Comparison of ENCODE assay signal across 1 cellular context in genomic region chr1:150876111-150876434, GRCh38.
A peak's percentile ranks its signal among the peaks of the same experiment; 100 is the strongest.
TF ChIP-seq lines count a peak whose summit lies in the region.

No MANE protein-coding gene starts in this region.

TF ChIP-seq in HepG2, 621 proteins besides CTCF, POLR2A, EP300 and RAD21 (continued from another document):
- TF ChIP-seq ZNF331 (CRISPR knock-in tag; IDR thresholded peaks at IDR 0.05): no peak
- peak; percentile 81 for TF ChIP-seq TCF7 (IDR thresholded peaks at IDR 0.05; ENCODE audit: low read depth)
- no peak for TF ChIP-seq KLF6 (CRISPR knock-in tag; IDR thresholded peaks at IDR 0.05)
- no peak for TF ChIP-seq KMT2B (CRISPR knock-in tag; IDR thresholded peaks at IDR 0.05)
- TF ChIP-seq TFDP1 (CRISPR knock-in tag; IDR thresholded peaks at IDR 0.05; ENCODE audit: borderline replicate concordance): no peak
- TF ChIP-seq HNRNPUL1 (IDR thresholded peaks at IDR 0.05; ENCODE audit: low read depth, low read length): no peak
